ENCODE assay signal across 1 cellular context in genomic region chr7:157021071-157021891, GRCh38.
TF ChIP-seq lines count a peak whose summit lies in the region.

No MANE protein-coding gene starts in this region.

TF ChIP-seq in HepG2, 621 proteins besides CTCF, POLR2A, EP300 and RAD21:
- TF ChIP-seq SNAPC4 (CRISPR knock-in tag; IDR thresholded peaks at IDR 0.05), result no peak
- peak; percentile 46 for TF ChIP-seq EZH2 (conservative IDR thresholded peaks at IDR 0.05; ENCODE audit: low read depth, low read length)
- no peak for TF ChIP-seq ATF4 (CRISPR knock-in tag; IDR thresholded peaks at IDR 0.05)
- peak; percentile 25; the same call in 1 of the 2 replicates for TF ChIP-seq ZNF687 (CRISPR knock-in tag; IDR thresholded peaks at IDR 0.05)
- TF ChIP-seq HOXA3 (CRISPR knock-in tag; IDR thresholded peaks at IDR 0.05), result 0 out of 2 replicates have a peak, but pooled peaks have one; percentile 10
